ENCODE assay signal across 8 cellular contexts in genomic region chr20:19758888-19759331, GRCh38. TPM values are rescaled to one million over a fixed set of nuclear protein-coding genes. Genes with fewer than 3 reads are reported as not detected.
DNase-seq lines count a peak whose midpoint lies in the region; ATAC-seq and TF ChIP-seq lines count a peak whose summit lies in the region.

No MANE protein-coding gene starts in this region.

- no peaks in the 10 kb centered on the region for H3K36me3 ChIP-seq in upper lobe of left lung
- no peaks in the 10 kb centered on the region for H3K36me3 ChIP-seq in BE2C

- DNase-seq in AG04449 (ENCODE audit: low read depth, low spot score) (no peak), NCI-H460 (ENCODE audit: extremely low read depth, low read depth) (peak; percentile 76), endothelial cell (ENCODE audit: low spot score) (peak; percentile 76), memory B cell (ENCODE audit: low spot score in 2 of 2) (peak in 1 of 2 donors; percentile 16), upper lobe of left lung (peak; percentile 87 to 92), NAMALWA (ENCODE audit: low spot score) (no peak), BE2C (no peak)

- TF ChIP-seq POLR2A in upper lobe of left lung (IDR thresholded peaks at IDR 0.05) = peak in 2 of 4 donors; percentile 4 to 34

- no peaks in the 10 kb centered on the region for H3K36me3 Mint-ChIP-seq in endothelial cell (ENCODE audit: low read depth, unreplicated experiment)
- no peaks in the 10 kb centered on the region for H3K36me3 Mint-ChIP-seq in memory B cell

- peaks cover 6% of the 10 kb centered on the region for H3K27me3 Mint-ChIP-seq in endothelial cell (ENCODE audit: unreplicated experiment)
- H3K27me3 Mint-ChIP-seq in memory B cell = peaks cover 19% of the 10 kb centered on the region

- H3K4me3 ChIP-seq in AG04449 (ENCODE audit: low read depth, low read length) (peak overlapping the region; percentile 85), upper lobe of left lung (peak overlapping the region; percentile 77 to 85 (median 82)), BE2C (ENCODE audit: low read depth, low read length) (no peak overlapping the region)

- CTCF ChIA-PET in AG04449 (lab: Yijun Ruan, JAX) = interaction anchor here (0.9 to 3.6 kb wide), 4 partner anchors 26 to 254 kb away, joined by 3 to 11 read pairs (median 3); no protein-coding TSS in a partner anchor

- peaks cover 27% of the 10 kb centered on the region for H3K4me1 Mint-ChIP-seq in endothelial cell (ENCODE audit: unreplicated experiment)
- H3K4me1 Mint-ChIP-seq in memory B cell = peaks cover 5% of the 10 kb centered on the region

- ATAC-seq in memory B cell (ENCODE audit: low read depth) = no peak
- peak; percentile 63 to 82 for ATAC-seq in upper lobe of left lung (ENCODE audit: low FRiP score in 2 of 2)
- ATAC-seq in GM19395 (IDR thresholded peaks at IDR 0.05; ENCODE audit: unreplicated experiment) = no peak

- TF ChIP-seq EP300 in upper lobe of left lung (IDR thresholded peaks at IDR 0.05) = no peak

- H3K9me3 ChIP-seq in upper lobe of left lung (no peaks in the 10 kb centered on the region), BE2C (no peaks in the 10 kb centered on the region)

- peak overlapping the region; percentile 81 for H3K27ac Mint-ChIP-seq in endothelial cell (ENCODE audit: unreplicated experiment)
- no peak overlapping the region for H3K27ac Mint-ChIP-seq in memory B cell

- POLR2A ChIA-PET in AG04449 (lab: Yijun Ruan, JAX) = no interaction called here

- H3K4me3 Mint-ChIP-seq in endothelial cell (ENCODE audit: unreplicated experiment) (peak overlapping the region; percentile 95), memory B cell (peak overlapping the region; percentile 83)

- H3K4me1 ChIP-seq in upper lobe of left lung (peaks cover 29 to 47% (median 37%) of the 10 kb centered on the region in 4 donors), BE2C (no peaks in the 10 kb centered on the region)

- H3K9me3 Mint-ChIP-seq in endothelial cell (ENCODE audit: unreplicated experiment) (no peaks in the 10 kb centered on the region), memory B cell (no peaks in the 10 kb centered on the region)

- H3K27ac ChIP-seq in upper lobe of left lung = peak overlapping the region; percentile 94 to 100 (median 97)

- H3K27me3 ChIP-seq in upper lobe of left lung = no peaks in the 10 kb centered on the region
- H3K27me3 ChIP-seq in BE2C = peaks cover 59% of the 10 kb centered on the region

- 3 to 6% methylated on average over 7 to 17 of the region's 28 CpGs for WGBS in upper lobe of left lung, 2 donors

- TF ChIP-seq CTCF in AG04449 (IDR thresholded peaks at IDR 0.05; ENCODE audit: insufficient read depth, low read length, missing control alignments) = no peak
- no peak for TF ChIP-seq CTCF in endothelial cell (IDR thresholded peaks at IDR 0.05; ENCODE audit: unreplicated experiment)
- TF ChIP-seq CTCF in upper lobe of left lung (IDR thresholded peaks at IDR 0.05) = peak in 1 of 6 experiments; percentile 25
- no peak for TF ChIP-seq CTCF in BE2C (IDR thresholded peaks at IDR 0.05; ENCODE audit: low read depth, low read length)

RNA-seq across cellular contexts. Expression of gene RIN2, which starts 0.9 kb away (rescaled TPM):
- total RNA-seq in NCI-H460 (2014; rRNA removed; shearing (Covaris generic)) = 40.8 and 42.4 TPM in 2 replicates
- 11.6 and 13.7 TPM in 2 replicates for polyA plus RNA-seq in NCI-H460 (2014; cell fraction: nucleus; rRNA removed)
- total RNA-seq in endothelial cell (ENCODE audit: unreplicated experiment) (57.5 TPM), upper lobe of left lung (100 to 1,000 TPM in 5 of 6 donors, 10 to 100 TPM in 1; 89.5 to 149 (median 109) TPM)
- polyA plus RNA-seq in BE2C (2012; ENCODE audit: insufficient read depth, insufficient read length, low read depth) = 3.7 TPM

Comparison
In these comparisons a context has a peak if more than half of its experiments do, and no peak if none do; other contexts are left out.
1. DNase-seq: peak in NCI-H460 (single experiment), endothelial cell (single experiment) and upper lobe of left lung (2 of 2); none in AG04449 (single experiment), NAMALWA (single experiment) and BE2C (single experiment).
2. ATAC-seq: peak in upper lobe of left lung (2 of 2); none in memory B cell (single experiment) and GM19395 (single experiment).